10 cellular contexts compared by ENCODE assay signal in genomic region chr5:96743805-96744559, GRCh38.
DNase-seq lines count a peak whose midpoint lies in the region; ATAC-seq, FAIRE-seq and TF ChIP-seq lines count a peak whose summit lies in the region.
"Had no signal": no experiment of that assay in that cellular context is flagged by ENCODE, and none has a peak within 500 bp of the region (broad histone marks: within the 10 kb centered on the region; RNA-seq: fewer than 3 reads in every experiment).

No MANE protein-coding gene starts in this region.

- no peak for TF ChIP-seq POLR2A in GM12891 (IDR thresholded peaks at IDR 0.05; ENCODE audit: low read depth, low read length)

- H3K36me3 ChIP-seq in DND-41 (ENCODE audit: insufficient read depth, low read length) = no peaks in the 10 kb centered on the region
- H3K36me3 ChIP-seq in skeletal muscle tissue (ENCODE audit: control insufficient read depth in 3 of 3, insufficient read depth in 3 of 3, low read length in 3 of 3) = peaks cover 43 to 82% (median 75%) of the 10 kb centered on the region in 3 donors
- H3K36me3 ChIP-seq in MG63 = peaks cover 89% of the 10 kb centered on the region

- no peaks in the 10 kb centered on the region for H3K9me3 ChIP-seq in DND-41 (ENCODE audit: insufficient read depth, low read length, severe bottlenecking)
- no peaks in the 10 kb centered on the region for H3K9me3 ChIP-seq in skeletal muscle tissue (ENCODE audit: control insufficient read depth in 3 of 3, low read length in 3 of 3)
- H3K9me3 ChIP-seq in MG63 = no peaks in the 10 kb centered on the region

- H3K4me3 ChIP-seq in DND-41 (ENCODE audit: low read depth in 1 of 2, low read length in 2 of 2) (no peak overlapping the region), skeletal muscle tissue (ENCODE audit: low read length in 3 of 3) (no peak overlapping the region), MG63 (no peak overlapping the region)

- H3K27ac ChIP-seq in DND-41 (ENCODE audit: low read length) (0 out of 2 replicates have a peak overlapping the region, but pooled peaks have one; percentile 10), epithelial cell of prostate (peak overlapping the region; percentile 35), skeletal muscle tissue (ENCODE audit: low read depth, low read length) (peak overlapping the region; percentile 20)
- H3K27ac ChIP-seq: KMS-11 had no signal

- no peak overlapping the region for H2AFZ ChIP-seq in DND-41 (ENCODE audit: low read depth, low read length)

- FAIRE-seq in GM12891 (lab: Jason Lieb, UNC) = no peak

- no peaks in the 10 kb centered on the region for H3K79me2 ChIP-seq in DND-41 (ENCODE audit: insufficient read depth, low read length)

- H3K9ac ChIP-seq in DND-41 (ENCODE audit: low read depth, low read length) = no peak overlapping the region
- H3K9ac ChIP-seq in skeletal muscle tissue (ENCODE audit: low read depth in 1 of 3, low read length in 3 of 3) = no peak overlapping the region
- H3K9ac ChIP-seq: KMS-11 had no signal

- H4K20me1 ChIP-seq in DND-41 (ENCODE audit: insufficient read depth, low read length) = no peaks in the 10 kb centered on the region

- H3K27me3 ChIP-seq in DND-41 (ENCODE audit: insufficient read depth, low read length, poor library complexity) (no peaks in the 10 kb centered on the region), skeletal muscle tissue (ENCODE audit: control insufficient read depth in 3 of 3, insufficient read depth in 3 of 3, low read length in 3 of 3) (no peaks in the 10 kb centered on the region), MG63 (no peaks in the 10 kb centered on the region)

- H3K4me2 ChIP-seq in DND-41 (ENCODE audit: insufficient read depth, low read length) = no peak overlapping the region
- H3K4me2 ChIP-seq: KMS-11 had no signal

- ATAC-seq in DND-41 (ENCODE audit: insufficient read depth, low read depth) = no peak

- peak; percentile 25 for TF ChIP-seq CTCF in DND-41 (IDR thresholded peaks at IDR 0.05; ENCODE audit: borderline replicate concordance, extremely low read depth, low read length, poor library complexity, severe bottlenecking)

- DNase-seq in DND-41 (no peak), OCI-M1 (lab: John Stamatoyannopoulos, UW) (peak; percentile 73), epithelial cell of prostate (ENCODE audit: low read depth, low spot score) (no peak), NCI-H774 (lab: John Stamatoyannopoulos, UW) (no peak), GM12891 (ENCODE audit: insufficient read length, low spot score) (no peak), MG63 (no peak)
- DNase-seq: DMS 273 treated with DMSO at 0.1 percent for 48 hours, T-helper 1 cell had no signal

- H3K4me1 ChIP-seq in DND-41 (ENCODE audit: insufficient read depth, low read length) (peaks cover 17% of the 10 kb centered on the region), skeletal muscle tissue (ENCODE audit: control insufficient read depth in 3 of 3, insufficient read depth in 3 of 3, low read length in 3 of 3) (peaks cover 0 to 15% (median 0%) of the 10 kb centered on the region in 3 donors)

TF ChIP-seq in GM12891, 5 proteins besides CTCF, POLR2A, EP300 and RAD21:
- TF ChIP-seq PAX5 (IDR thresholded peaks at IDR 0.05; ENCODE audit: insufficient read depth, low read length, severe bottlenecking) (no peak), TAF1 (IDR thresholded peaks at IDR 0.05; ENCODE audit: low read depth, low read length) (no peak), POU2F2 (IDR thresholded peaks at IDR 0.05; ENCODE audit: low read depth, low read length) (no peak), SPI1 (IDR thresholded peaks at IDR 0.05; ENCODE audit: low read depth, low read length) (no peak), POLR2AphosphoS5 (IDR thresholded peaks at IDR 0.05; ENCODE audit: low read depth, low read length) (no peak)
